In the genomic region with DNA sequence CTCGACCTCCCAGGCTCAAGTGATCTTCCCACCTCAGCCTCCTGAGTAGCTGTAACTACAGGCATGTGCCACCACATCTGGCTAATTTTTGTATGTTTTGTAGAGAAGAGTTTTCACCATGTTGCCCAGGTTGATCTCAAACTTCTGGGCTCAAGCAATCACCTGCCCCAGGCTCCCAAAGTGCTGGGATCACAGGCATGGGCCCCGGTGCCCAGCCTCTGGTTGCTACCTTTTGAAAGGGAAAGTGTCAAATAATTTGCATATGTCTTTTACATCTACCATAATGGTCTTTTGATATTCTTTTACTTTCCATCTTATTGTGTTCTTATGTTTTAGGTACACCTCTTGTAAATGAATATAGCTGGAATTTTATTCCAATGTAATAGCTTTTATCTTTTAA, we compare ENCODE assay signal across 14 cellular contexts.
"Had no signal": no experiment of that assay in that cellular context is flagged by ENCODE, and none has a peak within 500 bp of the region (broad histone marks: within the 10 kb centered on the region; RNA-seq: fewer than 3 reads in every experiment).

No MANE protein-coding gene starts in this region.

- H3K4me3 ChIP-seq: tibial artery, uterus had no signal

- H3K36me3 Mint-ChIP-seq: activated naive CD8-positive, alpha-beta T cell treated with anti-CD3 and anti-CD28 coated beads for 36 hours; natural killer cell treated with Interleukin-12 subunit alpha and Interleukin-12 subunit beta and Interleukin-15 and Interleukin-18, amount 100 ng/mL, for 72 hours had no signal

- H3K27ac Mint-ChIP-seq: activated naive CD8-positive, alpha-beta T cell treated with anti-CD3 and anti-CD28 coated beads for 36 hours; activated T-helper 1 cell treated with anti-CD3 and anti-CD28 coated beads, Interleukin-12 subunit alpha, Interleukin-12 subunit beta, Interleukin-2, Interleukin-4 antibody, amounts not matched to agents 30 ng/mL and 10 ng/mL and 1 ng/mL, durations not matched to agents 14 hours and 24 hours and 36 hours; natural killer cell treated with Interleukin-12 subunit alpha and Interleukin-12 subunit beta and Interleukin-15 and Interleukin-18, amount 100 ng/mL, for 72 hours; stimulated activated naive B cell treated with anti-CD40 and anti-IgM and Interleukin-4, amounts not matched to agents 10 μg/mL and 1 μg/mL and 100 μg/mL, for 72 hours had no signal

- H3K27me3 Mint-ChIP-seq: activated naive CD8-positive, alpha-beta T cell treated with anti-CD3 and anti-CD28 coated beads for 36 hours; stimulated activated naive B cell treated with anti-CD40 and anti-IgM and Interleukin-4, amounts not matched to agents 10 μg/mL and 1 μg/mL and 100 μg/mL, for 72 hours had no signal

- DNase-seq: activated CD4-positive, alpha-beta T cell treated with anti-CD3 and anti-CD28 coated beads, Interleukin-2, amount 50 U/mL, for 1 hour; activated CD8-positive, alpha-beta memory T cell treated with anti-CD3 and anti-CD28 coated beads for 24 hours; activated naive CD8-positive, alpha-beta T cell treated with anti-CD3 and anti-CD28 coated beads for 36 hours; hippocampal formation; kidney; left ventricle myocardium superior; mesendoderm; occipital lobe; stimulated activated CD4-positive, alpha-beta T cell treated with anti-CD3 and anti-CD28 coated beads, Interleukin-2, amount 100 ng/mL, for 48 hours; stimulated activated naive B cell treated with anti-CD40 and anti-IgM and Interleukin-4, amounts not matched to agents 10 μg/mL and 1 μg/mL and 100 μg/mL, for 72 hours; tibial artery; uterus had no signal

- H3K4me1 Mint-ChIP-seq: activated naive CD8-positive, alpha-beta T cell treated with anti-CD3 and anti-CD28 coated beads for 36 hours; stimulated activated naive B cell treated with anti-CD40 and anti-IgM and Interleukin-4, amounts not matched to agents 10 μg/mL and 1 μg/mL and 100 μg/mL, for 72 hours had no signal

- H3K36me3 ChIP-seq: tibial artery, uterus had no signal

- H3K27me3 ChIP-seq: tibial artery, uterus had no signal

- H3K9me3 Mint-ChIP-seq: activated T-helper 1 cell treated with anti-CD3 and anti-CD28 coated beads, Interleukin-12 subunit alpha, Interleukin-12 subunit beta, Interleukin-2, Interleukin-4 antibody, amounts not matched to agents 30 ng/mL and 10 ng/mL and 1 ng/mL, durations not matched to agents 14 hours and 24 hours and 36 hours; natural killer cell treated with Interleukin-12 subunit alpha and Interleukin-12 subunit beta and Interleukin-15 and Interleukin-18, amount 100 ng/mL, for 72 hours had no signal

- H3K27ac ChIP-seq: tibial artery, uterus had no signal

- H3K9me3 ChIP-seq: tibial artery, uterus had no signal

- H3K4me3 Mint-ChIP-seq: activated naive CD8-positive, alpha-beta T cell treated with anti-CD3 and anti-CD28 coated beads for 36 hours; activated T-helper 1 cell treated with anti-CD3 and anti-CD28 coated beads, Interleukin-12 subunit alpha, Interleukin-12 subunit beta, Interleukin-2, Interleukin-4 antibody, amounts not matched to agents 30 ng/mL and 10 ng/mL and 1 ng/mL, durations not matched to agents 14 hours and 24 hours and 36 hours; natural killer cell treated with Interleukin-12 subunit alpha and Interleukin-12 subunit beta and Interleukin-15 and Interleukin-18, amount 100 ng/mL, for 72 hours; stimulated activated naive B cell treated with anti-CD40 and anti-IgM and Interleukin-4, amounts not matched to agents 10 μg/mL and 1 μg/mL and 100 μg/mL, for 72 hours had no signal
